Comparison of ENCODE assay signal across 12 cellular contexts in the genomic region with DNA sequence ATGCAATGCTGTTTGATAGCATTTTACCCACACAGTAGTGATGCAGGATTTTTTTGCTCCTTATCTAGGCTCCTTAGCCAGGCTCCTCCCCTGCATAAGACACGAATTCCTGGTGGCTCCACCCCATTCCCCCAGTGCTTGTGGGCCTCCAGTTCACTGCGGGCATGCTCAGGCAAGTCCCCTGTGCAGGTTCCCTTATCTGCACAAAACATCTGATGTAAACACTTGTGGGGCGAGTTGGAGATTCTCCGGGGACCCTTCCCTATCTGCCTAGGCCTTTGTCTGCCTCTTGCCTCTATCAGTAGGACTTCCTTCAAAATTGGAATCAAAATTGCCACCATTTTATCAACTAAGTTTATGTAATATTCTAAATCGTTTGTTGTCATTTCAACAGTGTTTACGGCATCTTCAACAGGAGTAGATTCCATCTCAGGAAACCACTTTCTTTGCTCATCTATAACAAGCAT. TPM values are rescaled to one million over a fixed set of nuclear protein-coding genes. Genes with fewer than 3 reads are reported as not detected.
DNase-seq lines count a peak whose midpoint lies in the region; ATAC-seq, FAIRE-seq and TF ChIP-seq lines count a peak whose summit lies in the region.
"Had no signal": no experiment of that assay in that cellular context is flagged by ENCODE, and none has a peak within 500 bp of the region (broad histone marks: within the 10 kb centered on the region; RNA-seq: fewer than 3 reads in every experiment).

No MANE protein-coding gene starts in this region.

- H3K4me1 Mint-ChIP-seq in CD14-positive monocyte: peaks cover 13% of the 10 kb centered on the region

- H3K27me3 ChIP-seq in SJCRH30: no peaks in the 10 kb centered on the region; the same call in 1 of the 2 replicates
- H3K27me3 ChIP-seq in effector memory CD4-positive, alpha-beta T cell (replicated peaks; ENCODE audit: control insufficient read depth, insufficient read depth, low read length, poor library complexity, severe bottlenecking): no peaks in the 10 kb centered on the region

- H3K4me3 ChIP-seq in HEK293 (ENCODE audit: low read depth, low read length) (no peak overlapping the region), SJCRH30 (no peak overlapping the region), fibroblast of villous mesenchyme (ENCODE audit: low read depth, low read length) (no peak overlapping the region)
- no peak overlapping the region for H3K4me3 ChIP-seq in effector memory CD4-positive, alpha-beta T cell (ENCODE audit: insufficient read depth, low read depth, low read length, poor library complexity, severe bottlenecking)

- intact Hi-C loops in CD14-positive monocyte (cut with micrococcal nuclease): loop anchor here in 1 of 2 donors (2.0 kb wide), 1 partner anchor 261 kb away; no protein-coding TSS in a partner anchor

- POLR2A ChIA-PET in HEK293 (lab: Yijun Ruan, JAX): no interaction called here

- H3K9me3 Mint-ChIP-seq in CD14-positive monocyte: peaks cover 0 to 2% (median 0%) of the 10 kb centered on the region in 7 donors
- H3K9me3 Mint-ChIP-seq: IgD-negative memory B cell had no signal

- H3K27me3 Mint-ChIP-seq in CD14-positive monocyte (ENCODE audit: low read depth in 3 of 3): peaks cover 15 to 21% (median 16%) of the 10 kb centered on the region in 3 donors

- H3K4me1 ChIP-seq in HEK293 (ENCODE audit: control insufficient read depth, insufficient read depth, low read length) (no peaks in the 10 kb centered on the region), SJCRH30 (0 out of 2 replicates have a peak, but pooled peaks cover 3% of the 10 kb centered on the region)
- H3K4me1 ChIP-seq in effector memory CD4-positive, alpha-beta T cell (ENCODE audit: control insufficient read depth, insufficient read depth, low read length, poor library complexity, severe bottlenecking): no peaks in the 10 kb centered on the region
- H3K4me1 ChIP-seq: parathyroid adenoma had no signal

- FAIRE-seq in D721Med (lab: Jason Lieb, UNC): peak; percentile 48

- H3K27ac Mint-ChIP-seq in CD14-positive monocyte: no peak overlapping the region

- peak overlapping the region; percentile 17; the same call in 1 of the 2 replicates for H3K27ac ChIP-seq in HEK293 (ENCODE audit: extremely low read depth, low read depth, low read length)
- H3K27ac ChIP-seq in SJCRH30: no peak overlapping the region
- no peak overlapping the region for H3K27ac ChIP-seq in effector memory CD4-positive, alpha-beta T cell (ENCODE audit: insufficient read depth, low read length, poor library complexity, severe bottlenecking)
- H3K27ac ChIP-seq: parathyroid adenoma had no signal

- no peak for ATAC-seq in HG03442 (IDR thresholded peaks at IDR 0.05; ENCODE audit: unreplicated experiment)
- ATAC-seq: activated CD4-positive, CD25-positive, alpha-beta regulatory T cell treated with anti-CD3 and anti-CD28 coated beads, Interleukin-2, amount 50 U/mL, for 24 hours had no signal

- DNase-seq in D721Med (ENCODE audit: insufficient read length, low spot score) (no peak), SJCRH30 (peak; percentile 45 to 48), fibroblast of villous mesenchyme (ENCODE audit: low read depth) (peak; percentile 77), CD14-positive monocyte (ENCODE audit: low spot score) (no peak), NCI-H510A (lab: John Stamatoyannopoulos, UW) (no peak)
- DNase-seq in effector memory CD4-positive, alpha-beta T cell: no peak

- no peak overlapping the region for H3K4me3 Mint-ChIP-seq in CD14-positive monocyte
- H3K4me3 Mint-ChIP-seq: IgD-negative memory B cell had no signal

- no peaks in the 10 kb centered on the region for H3K36me3 ChIP-seq in HEK293 (ENCODE audit: control insufficient read depth in 2 of 2, insufficient read depth in 1 of 2, low read length in 2 of 2)
- no peaks in the 10 kb centered on the region for H3K36me3 ChIP-seq in SJCRH30
- no peaks in the 10 kb centered on the region for H3K36me3 ChIP-seq in effector memory CD4-positive, alpha-beta T cell (ENCODE audit: control insufficient read depth, insufficient read depth, low read length)

- peaks cover 0 to 1% of the 10 kb centered on the region in 2 donors for H3K36me3 Mint-ChIP-seq in CD14-positive monocyte
- H3K36me3 Mint-ChIP-seq: activated naive CD4-positive, alpha-beta T cell treated with anti-CD3 and anti-CD28 coated beads, Interleukin-2, amount 50 U/mL, for 72 hours; IgD-negative memory B cell had no signal

- no peak for TF ChIP-seq CTCF in D721Med (IDR thresholded peaks at IDR 0.05; ENCODE audit: insufficient read depth, missing control alignments)
- TF ChIP-seq CTCF in HEK293 (tag by site-specific recombination; IDR thresholded peaks at IDR 0.05): no peak
- no peak for TF ChIP-seq CTCF in fibroblast of villous mesenchyme (IDR thresholded peaks at IDR 0.05; ENCODE audit: insufficient read depth, low read depth, low read length)
- TF ChIP-seq CTCF in CD14-positive monocyte (IDR thresholded peaks at IDR 0.05): no peak

- no peaks in the 10 kb centered on the region for H3K9me3 ChIP-seq in HEK293 (ENCODE audit: control insufficient read depth, insufficient read depth, low read depth, low read length)
- no peaks in the 10 kb centered on the region for H3K9me3 ChIP-seq in SJCRH30 (replicated peaks)
- no peaks in the 10 kb centered on the region for H3K9me3 ChIP-seq in effector memory CD4-positive, alpha-beta T cell (ENCODE audit: control insufficient read depth, low read length)

- CTCF ChIA-PET in HEK293 (lab: Yijun Ruan, JAX): interaction anchor here (0.7 to 1.5 kb wide), 2 partner anchors 123 to 1890 kb away, joined by 3 to 6 read pairs; no protein-coding TSS in a partner anchor

TF ChIP-seq in HEK293, 187 proteins besides CTCF, POLR2A, EP300 and RAD21 (continues in another document):
- peak; percentile 55; the same call in 1 of the 2 replicates for TF ChIP-seq ZNF335 (tag by site-specific recombination; conservative IDR thresholded peaks at IDR 0.05)
- TF ChIP-seq, protein P1, sequence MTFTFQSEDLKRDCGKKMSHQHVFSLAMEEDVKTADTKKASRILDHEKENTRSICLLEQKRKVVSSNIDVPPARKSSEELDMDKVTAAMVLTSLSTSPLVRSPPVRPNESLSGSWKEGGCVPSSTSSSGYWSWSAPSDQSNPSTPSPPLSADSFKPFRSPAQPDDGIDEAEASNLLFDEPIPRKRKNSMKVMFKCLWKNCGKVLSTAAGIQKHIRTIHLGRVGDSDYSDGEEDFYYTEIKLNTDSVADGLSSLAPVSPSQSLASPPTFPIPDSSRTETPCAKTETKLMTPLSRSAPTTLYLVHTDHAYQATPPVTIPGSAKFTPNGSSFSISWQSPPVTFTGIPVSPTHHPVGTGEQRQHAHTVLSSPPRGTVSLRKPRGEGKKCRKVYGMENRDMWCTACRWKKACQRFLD (tag by site-specific recombination; IDR thresholded peaks at IDR 0.05): no peak
- peak; percentile 54; the same call in 1 of the 2 replicates for TF ChIP-seq ZBTB48 (tag by site-specific recombination; IDR thresholded peaks at IDR 0.05)
- peak; percentile 50; the same call in 1 of the 2 replicates for TF ChIP-seq ZNF501 (tag by site-specific recombination; IDR thresholded peaks at IDR 0.05)
- no peak for TF ChIP-seq ZNF423 (tag by site-specific recombination; IDR thresholded peaks at IDR 0.05)
- TF ChIP-seq ZNF157 (tag by site-specific recombination; IDR thresholded peaks at IDR 0.05): no peak
- TF ChIP-seq ZBTB21 (tag by site-specific recombination; IDR thresholded peaks at IDR 0.05): no peak
- TF ChIP-seq, protein P2, sequence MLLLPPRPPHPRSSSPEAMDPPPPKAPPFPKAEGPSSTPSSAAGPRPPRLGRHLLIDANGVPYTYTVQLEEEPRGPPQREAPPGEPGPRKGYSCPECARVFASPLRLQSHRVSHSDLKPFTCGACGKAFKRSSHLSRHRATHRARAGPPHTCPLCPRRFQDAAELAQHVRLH (tag by site-specific recombination; IDR thresholded peaks at IDR 0.05): no peak
- peak; percentile 39; the same call in 1 of the 2 replicates for TF ChIP-seq MZF1 (tag by site-specific recombination; IDR thresholded peaks at IDR 0.05; ENCODE audit: borderline replicate concordance)
- TF ChIP-seq WT1 (tag by site-specific recombination; IDR thresholded peaks at IDR 0.05): no peak
- TF ChIP-seq ZNF600 (tag by site-specific recombination; IDR thresholded peaks at IDR 0.05): no peak
- TF ChIP-seq ZNF266 (tag by site-specific recombination; IDR thresholded peaks at IDR 0.05; ENCODE audit: low read depth): no peak
- TF ChIP-seq ZNF76 (tag by site-specific recombination; IDR thresholded peaks at IDR 0.05; ENCODE audit: borderline replicate concordance, low read depth): no peak
- TF ChIP-seq SP3 (tag by site-specific recombination; IDR thresholded peaks at IDR 0.05): no peak
- no peak for TF ChIP-seq ZEB2 (tag by site-specific recombination; IDR thresholded peaks at IDR 0.05)
- TF ChIP-seq ZNF792 (tag by site-specific recombination; IDR thresholded peaks at IDR 0.05): no peak
- no peak for TF ChIP-seq ZNF140 (tag by site-specific recombination; IDR thresholded peaks at IDR 0.05)
- TF ChIP-seq TCF7L2 (IDR thresholded peaks at IDR 0.05; ENCODE audit: borderline replicate concordance, low read depth, low read length): no peak
- TF ChIP-seq, protein P3, sequence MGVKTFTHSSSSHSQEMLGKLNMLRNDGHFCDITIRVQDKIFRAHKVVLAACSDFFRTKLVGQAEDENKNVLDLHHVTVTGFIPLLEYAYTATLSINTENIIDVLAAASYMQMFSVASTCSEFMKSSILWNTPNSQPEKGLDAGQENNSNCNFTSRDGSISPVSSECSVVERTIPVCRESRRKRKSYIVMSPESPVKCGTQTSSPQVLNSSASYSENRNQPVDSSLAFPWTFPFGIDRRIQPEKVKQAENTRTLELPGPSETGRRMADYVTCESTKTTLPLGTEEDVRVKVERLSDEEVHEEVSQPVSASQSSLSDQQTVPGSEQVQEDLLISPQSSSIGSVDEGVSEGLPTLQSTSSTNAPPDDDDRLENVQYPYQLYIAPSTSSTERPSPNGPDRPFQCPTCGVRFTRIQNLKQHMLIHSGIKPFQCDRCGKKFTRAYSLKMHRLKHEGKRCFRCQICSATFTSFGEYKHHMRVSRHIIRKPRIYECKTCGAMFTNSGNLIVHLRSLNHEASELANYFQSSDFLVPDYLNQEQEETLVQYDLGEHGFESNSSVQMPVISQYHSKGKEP (tag by site-specific recombination; IDR thresholded peaks at IDR 0.05): 0 out of 2 replicates have a peak, but pooled peaks have one; percentile 28
- no peak for TF ChIP-seq ZNF626 (tag by site-specific recombination; IDR thresholded peaks at IDR 0.05)
- no peak for TF ChIP-seq ZNF623 (tag by site-specific recombination; IDR thresholded peaks at IDR 0.05)
- no peak for TF ChIP-seq SALL2 (tag by site-specific recombination; IDR thresholded peaks at IDR 0.05; ENCODE audit: borderline replicate concordance)
- no peak for TF ChIP-seq ZNF121 (tag by site-specific recombination; IDR thresholded peaks at IDR 0.05)
- no peak for TF ChIP-seq SETDB1 (IDR thresholded peaks at IDR 0.05; ENCODE audit: insufficient read length, low read length)

RNA-seq across cellular contexts. Expression of a gene that starts 5.4 kb away (rescaled TPM):
- 4.5 TPM in 2 replicates for total RNA-seq in SJCRH30 (2014; rRNA removed; shearing (Covaris generic))
- 50.6 and 91.1 TPM in 2 replicates for total RNA-seq in fibroblast of villous mesenchyme
- 10 to 100 TPM in 1 of 2 donors, 1 to 10 TPM in 1; 9.5 to 14.1 TPM for polyA plus RNA-seq in CD14-positive monocyte

Comparison
In these comparisons a context has a peak if more than half of its experiments do, and no peak if none do; other contexts are left out.
1. DNase-seq: peak in SJCRH30 (2 of 2) and fibroblast of villous mesenchyme (single experiment); none in D721Med (single experiment), CD14-positive monocyte (single experiment), NCI-H510A (single experiment) and effector memory CD4-positive, alpha-beta T cell (0 of 3).